Comparison of ENCODE assay signal across 9 cellular contexts in the genomic region with DNA sequence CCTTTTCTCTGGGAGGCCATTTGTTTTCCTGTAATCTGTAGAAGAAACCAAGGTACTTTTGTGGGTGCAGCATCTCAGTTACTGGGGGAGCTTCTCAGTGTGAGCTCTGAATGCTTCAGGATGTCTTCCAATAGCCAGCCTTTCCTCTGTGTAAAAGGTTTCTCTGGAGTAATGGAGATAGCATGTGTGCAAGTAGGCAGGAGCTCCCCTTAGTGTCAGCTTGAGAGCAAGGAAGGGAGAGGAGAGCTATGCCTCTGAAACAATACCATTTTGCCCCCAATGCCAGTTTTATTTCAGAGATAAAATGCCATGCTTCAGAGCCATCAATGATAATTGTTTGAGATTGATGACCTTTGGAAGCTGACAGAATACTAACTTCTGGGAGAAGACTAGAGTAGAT.
A peak's percentile ranks its signal among the peaks of the same experiment; 100 is the strongest.
DNase-seq lines count a peak whose midpoint lies in the region; ATAC-seq and TF ChIP-seq lines count a peak whose summit lies in the region.
"Had no signal": no experiment of that assay in that cellular context is flagged by ENCODE, and none has a peak within 500 bp of the region (broad histone marks: within the 10 kb centered on the region; RNA-seq: fewer than 3 reads in every experiment).

No MANE protein-coding gene starts in this region.

- H3K27ac ChIP-seq in GM23338 (ENCODE audit: low read depth): no peak overlapping the region
- H3K27ac ChIP-seq in skin epidermis: peak overlapping the region in 18 of 21 experiments; percentile 10 to 90 (median 74)

- H3K27ac Mint-ChIP-seq in GM23338: no peak overlapping the region

- TF ChIP-seq CTCF in GM23338 (conservative IDR thresholded peaks at IDR 0.05; ENCODE audit: low read depth in 2 of 2): peak in 1 of 2 experiments; percentile 65; a peak in 2 of 4 replicates

- H3K27me3 ChIP-seq in GM23338 (ENCODE audit: insufficient read depth): no peaks in the 10 kb centered on the region

- intact Hi-C loops in left ventricle myocardium superior (cut with micrococcal nuclease): no loop called here

- H3K4me2 ChIP-seq in GM23338: no peak overlapping the region

- H3K9me2 ChIP-seq in GM23338 (ENCODE audit: insufficient read depth): no peaks in the 10 kb centered on the region

- no peak overlapping the region for H3K4me3 ChIP-seq in GM23338
- no peak overlapping the region for H3K4me3 ChIP-seq in skin epidermis
- H3K4me3 ChIP-seq: smooth muscle cell had no signal

- ATAC-seq in GM23338: peak; percentile 80
- ATAC-seq in left ventricle myocardium superior: peak; percentile 60
- ATAC-seq in GM19023 (IDR thresholded peaks at IDR 0.05; ENCODE audit: unreplicated experiment): no peak
- no peak for ATAC-seq in GM19328 (IDR thresholded peaks at IDR 0.05; ENCODE audit: unreplicated experiment)

- no peaks in the 10 kb centered on the region; the same call in 2 of the 3 replicates for H3K36me3 Mint-ChIP-seq in GM23338 (ENCODE audit: low read depth)

- DNase-seq in GM23338 (ENCODE audit: low spot score) (peak; percentile 21), amniotic epithelial cell (ENCODE audit: low read depth) (peak; percentile 58), left ventricle myocardium superior (no peak), LoVo (ENCODE audit: low spot score) (no peak), HPDE6-E6E7 (ENCODE audit: extremely low spot score) (no peak)

- H3K4me3 Mint-ChIP-seq in GM23338: no peak overlapping the region

- peaks cover 24% of the 10 kb centered on the region for H3K4me1 Mint-ChIP-seq in GM23338

- H3K27me3 Mint-ChIP-seq in GM23338 (ENCODE audit: insufficient read depth, low read depth, poor library complexity): no peaks in the 10 kb centered on the region

- H3K4me1 ChIP-seq in GM23338 (ENCODE audit: insufficient read depth): peaks cover 18% of the 10 kb centered on the region

- no peaks in the 10 kb centered on the region for H3F3A ChIP-seq in GM23338 (replicated peaks; ENCODE audit: low read depth)

- H3K9me3 Mint-ChIP-seq in GM23338: no peaks in the 10 kb centered on the region

- no peaks in the 10 kb centered on the region for H4K20me1 ChIP-seq in GM23338 (replicated peaks; ENCODE audit: insufficient read depth)

- H3K79me2 ChIP-seq in GM23338 (replicated peaks; ENCODE audit: insufficient read depth): no peaks in the 10 kb centered on the region

- H2AFZ ChIP-seq in GM23338: no peak overlapping the region

- no peaks in the 10 kb centered on the region for H3K36me3 ChIP-seq in GM23338 (ENCODE audit: insufficient read depth)

TF ChIP-seq in GM23338, 12 proteins besides CTCF, POLR2A, EP300 and RAD21:
- TF ChIP-seq, protein P1, sequence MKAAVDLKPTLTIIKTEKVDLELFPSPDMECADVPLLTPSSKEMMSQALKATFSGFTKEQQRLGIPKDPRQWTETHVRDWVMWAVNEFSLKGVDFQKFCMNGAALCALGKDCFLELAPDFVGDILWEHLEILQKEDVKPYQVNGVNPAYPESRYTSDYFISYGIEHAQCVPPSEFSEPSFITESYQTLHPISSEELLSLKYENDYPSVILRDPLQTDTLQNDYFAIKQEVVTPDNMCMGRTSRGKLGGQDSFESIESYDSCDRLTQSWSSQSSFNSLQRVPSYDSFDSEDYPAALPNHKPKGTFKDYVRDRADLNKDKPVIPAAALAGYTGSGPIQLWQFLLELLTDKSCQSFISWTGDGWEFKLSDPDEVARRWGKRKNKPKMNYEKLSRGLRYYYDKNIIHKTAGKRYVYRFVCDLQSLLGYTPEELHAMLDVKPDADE (IDR thresholded peaks at IDR 0.05): no peak
- TF ChIP-seq STAT1 (IDR thresholded peaks at IDR 0.05; ENCODE audit: unreplicated experiment) (no peak), POLR2AphosphoS5 (IDR thresholded peaks at IDR 0.05; ENCODE audit: low read depth) (no peak)

Comparison
In these comparisons a context has a peak if more than half of its experiments do, and no peak if none do; other contexts are left out.
1. ATAC-seq: peak in GM23338 (single experiment) and left ventricle myocardium superior (single experiment); none in GM19023 (single experiment) and GM19328 (single experiment).
2. DNase-seq: peak in GM23338 (single experiment) and amniotic epithelial cell (single experiment); none in left ventricle myocardium superior (single experiment), LoVo (single experiment) and HPDE6-E6E7 (single experiment).